In the genomic region with DNA sequence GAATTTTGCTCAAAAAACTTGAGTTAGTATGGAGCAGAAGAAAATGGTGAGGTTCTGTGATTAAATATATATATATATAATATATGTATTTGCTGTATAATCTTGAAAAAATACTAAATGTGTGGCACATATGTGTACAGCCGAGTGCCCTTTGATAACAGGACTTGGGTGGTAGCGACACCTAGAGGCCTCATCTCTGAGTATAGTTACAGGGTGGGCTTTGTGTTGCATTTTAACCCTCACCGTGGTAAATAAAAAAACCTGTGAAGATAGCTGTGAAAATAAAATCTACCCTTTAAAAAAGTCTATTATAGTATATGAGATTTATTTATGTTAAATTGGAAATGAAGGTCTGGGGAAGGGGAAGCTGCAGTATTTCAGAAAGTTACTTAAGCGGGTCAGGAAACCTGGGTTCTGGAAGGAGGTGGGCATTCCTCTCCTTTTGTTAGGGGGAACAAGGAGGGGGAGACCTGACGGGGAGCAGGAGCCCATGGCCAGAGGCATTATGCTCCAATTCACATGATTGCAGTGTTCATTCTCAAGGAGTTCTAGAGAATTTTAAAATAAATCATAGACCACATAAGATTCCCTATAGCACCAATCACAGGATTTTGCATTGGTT, we compare ENCODE assay signal across 8 cellular contexts.
A peak's percentile ranks its signal among the peaks of the same experiment; 100 is the strongest.
DNase-seq lines count a peak whose midpoint lies in the region; ATAC-seq and TF ChIP-seq lines count a peak whose summit lies in the region.

No MANE protein-coding gene starts in this region.

- DNase-seq in NCI-H510A treated with DMSO at 0.1 percent for 48 hours (lab: John Stamatoyannopoulos, UW) (peak; percentile 29), NCI-H510A (lab: John Stamatoyannopoulos, UW) (no peak), HFF-Myc (ENCODE audit: extremely low read depth, low read depth) (peak; percentile 6), NCI-H2171 treated with DMSO at 0.1 percent for 48 hours (lab: John Stamatoyannopoulos, UW) (peak; percentile 57), fibroblast of pulmonary artery (ENCODE audit: low read depth) (peak; percentile 66), occipital lobe (lab: John Stamatoyannopoulos, UW) (no peak)
- peak; percentile 54 for DNase-seq in activated CD8-positive, alpha-beta T cell treated with anti-CD3 and anti-CD28 coated beads, Interleukin-2, amount 10 ng/mL, durations not matched to agents 7 days and 5 days

- H3K4me2 ChIP-seq in parathyroid adenoma (ENCODE audit: low read length): no peak overlapping the region

- H3K36me3 Mint-ChIP-seq in activated CD8-positive, alpha-beta T cell treated with anti-CD3 and anti-CD28 coated beads, Interleukin-2, amount 10 ng/mL, durations not matched to agents 7 days and 5 days (ENCODE audit: low read depth): no peaks in the 10 kb centered on the region

- H2AFZ ChIP-seq in parathyroid adenoma: no peak overlapping the region

- H3K9ac ChIP-seq in parathyroid adenoma: no peak overlapping the region

- no peaks in the 10 kb centered on the region for H3K27me3 Mint-ChIP-seq in activated CD8-positive, alpha-beta T cell treated with anti-CD3 and anti-CD28 coated beads, Interleukin-2, amount 10 ng/mL, durations not matched to agents 7 days and 5 days (ENCODE audit: low read depth)

- CTCF ChIA-PET in activated CD8-positive, alpha-beta T cell treated with anti-CD3 and anti-CD28 coated beads, Interleukin-2, amount 10 ng/mL, durations not matched to agents 7 days and 5 days (lab: Charles Lee): interaction anchor here (0.6 to 1.8 kb wide), 4 partner anchors 9 to 156 kb away, joined by 3 to 5 read pairs (median 3); no protein-coding TSS in a partner anchor

- no peaks in the 10 kb centered on the region for H3K9me3 ChIP-seq in parathyroid adenoma (ENCODE audit: control insufficient read depth, low read length)

- POLR2A ChIA-PET in activated CD8-positive, alpha-beta T cell treated with anti-CD3 and anti-CD28 coated beads, Interleukin-2, amount 10 ng/mL, durations not matched to agents 7 days and 5 days (lab: Charles Lee): no interaction called here

- H3K27ac ChIP-seq in parathyroid adenoma: no peak overlapping the region

- H3K4me3 Mint-ChIP-seq in activated CD8-positive, alpha-beta T cell treated with anti-CD3 and anti-CD28 coated beads, Interleukin-2, amount 10 ng/mL, durations not matched to agents 7 days and 5 days: no peak overlapping the region

- peak; percentile 53 for ATAC-seq in activated CD8-positive, alpha-beta T cell treated with anti-CD3 and anti-CD28 coated beads, Interleukin-2, amount 10 ng/mL, durations not matched to agents 7 days and 5 days

- H3K36me3 ChIP-seq in parathyroid adenoma (ENCODE audit: control insufficient read depth, insufficient read depth, low read length): no peaks in the 10 kb centered on the region

- no peaks in the 10 kb centered on the region for H3K9me3 Mint-ChIP-seq in activated CD8-positive, alpha-beta T cell treated with anti-CD3 and anti-CD28 coated beads, Interleukin-2, amount 10 ng/mL, durations not matched to agents 7 days and 5 days (ENCODE audit: insufficient read depth)

- no peaks in the 10 kb centered on the region for H3K79me2 ChIP-seq in parathyroid adenoma

- peaks cover 15% of the 10 kb centered on the region for H3K4me1 ChIP-seq in parathyroid adenoma

- H3K27me3 ChIP-seq in parathyroid adenoma (ENCODE audit: control insufficient read depth, insufficient read depth, low read length): no peaks in the 10 kb centered on the region

- H3K27ac Mint-ChIP-seq in activated CD8-positive, alpha-beta T cell treated with anti-CD3 and anti-CD28 coated beads, Interleukin-2, amount 10 ng/mL, durations not matched to agents 7 days and 5 days: no peak overlapping the region

- no peak overlapping the region for H3K4me3 ChIP-seq in HFF-Myc (replicated peaks; ENCODE audit: low read depth, low read length)
- no peak overlapping the region for H3K4me3 ChIP-seq in fibroblast of pulmonary artery (replicated peaks; ENCODE audit: low read depth, low read length)
- no peak overlapping the region for H3K4me3 ChIP-seq in parathyroid adenoma (ENCODE audit: low read depth, low read length)

- no peaks in the 10 kb centered on the region for H3K4me1 Mint-ChIP-seq in activated CD8-positive, alpha-beta T cell treated with anti-CD3 and anti-CD28 coated beads, Interleukin-2, amount 10 ng/mL, durations not matched to agents 7 days and 5 days (ENCODE audit: low read depth)

- TF ChIP-seq CTCF in HFF-Myc (IDR thresholded peaks at IDR 0.05; ENCODE audit: low read depth, low read length, missing control alignments): peak; percentile 64
- TF ChIP-seq CTCF in fibroblast of pulmonary artery (IDR thresholded peaks at IDR 0.05; ENCODE audit: low read length, missing control alignments): peak; percentile 78
- TF ChIP-seq CTCF in parathyroid adenoma (IDR thresholded peaks at IDR 0.05): peak; percentile 74

Comparison
In these comparisons a context has a peak if more than half of its experiments do, and no peak if none do; other contexts are left out.
1. DNase-seq: peak in NCI-H510A treated with DMSO at 0.1 percent for 48 hours (single experiment), HFF-Myc (single experiment), NCI-H2171 treated with DMSO at 0.1 percent for 48 hours (single experiment), activated CD8-positive, alpha-beta T cell treated with anti-CD3 and anti-CD28 coated beads, Interleukin-2, amount 10 ng/mL, durations not matched to agents 7 days and 5 days (single experiment) and fibroblast of pulmonary artery (single experiment); none in NCI-H510A (single experiment) and occipital lobe (single experiment).
2. Peak in every context shown above with its lines, with median percentiles within 50 percentile points of each other: CTCF ChIP-seq.